In the genomic region with DNA sequence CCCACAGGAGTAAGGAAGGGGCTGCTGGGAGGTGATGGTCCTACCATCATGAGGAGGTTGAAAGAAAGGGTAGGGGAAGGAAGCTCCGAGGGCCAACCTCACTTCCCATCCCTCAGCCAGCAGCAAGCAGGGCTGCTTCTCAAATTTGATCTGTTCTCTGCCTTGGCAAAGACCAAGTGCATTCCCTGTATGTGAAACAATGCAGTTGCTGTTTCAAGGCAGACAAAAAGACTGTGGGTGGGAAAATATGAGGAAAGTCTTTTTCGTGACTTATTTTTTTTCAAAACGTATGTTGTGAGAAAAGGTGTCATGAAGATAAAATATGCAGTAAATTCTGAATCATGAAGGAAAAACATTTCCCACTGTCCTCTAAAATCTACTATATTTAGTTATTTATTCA, we compare ENCODE assay signal across 24 cellular contexts.
DNase-seq lines count a peak whose midpoint lies in the region; ATAC-seq and TF ChIP-seq lines count a peak whose summit lies in the region.
"Had no signal": no experiment of that assay in that cellular context is flagged by ENCODE, and none has a peak within 500 bp of the region (broad histone marks: within the 10 kb centered on the region; RNA-seq: fewer than 3 reads in every experiment).

No MANE protein-coding gene starts in this region.

- TF ChIP-seq POLR2A in thyroid gland (IDR thresholded peaks at IDR 0.05), result no peak

- H3K27ac ChIP-seq in cardiac muscle cell (peak overlapping the region; percentile 1), thyroid gland (peak overlapping the region; percentile 72 to 85 (median 81))
- H3K27ac ChIP-seq: C4-2B, GM23248, RWPE1 had no signal

- H3K4me1 Mint-ChIP-seq in nephron progenitor cell, result peaks cover 25% of the 10 kb centered on the region

- 60% methylated on average over 3 of the region's 3 CpGs for WGBS in thyroid gland, 2 donors

- peak overlapping the region; percentile 90 for H3K27ac Mint-ChIP-seq in nephron progenitor cell

- H3K4me3 ChIP-seq in cardiac muscle cell (no peak overlapping the region), fibroblast of the aortic adventitia (ENCODE audit: low read depth, low read length) (no peak overlapping the region), thyroid gland (replicated peaks in 1 of 3) (no peak overlapping the region)
- H3K4me3 ChIP-seq: GM23248, HAP-1 had no signal

- H3K9me3 ChIP-seq in cardiac muscle cell (ENCODE audit: low read depth), result no peaks in the 10 kb centered on the region
- H3K9me3 ChIP-seq in thyroid gland, result no peaks in the 10 kb centered on the region
- H3K9me3 ChIP-seq: HAP-1 had no signal

- H3K4me1 ChIP-seq in cardiac muscle cell (ENCODE audit: low read depth), result no peaks in the 10 kb centered on the region
- peaks cover 7 to 24% of the 10 kb centered on the region in 2 donors for H3K4me1 ChIP-seq in thyroid gland

- TF ChIP-seq CTCF in cardiac muscle cell (IDR thresholded peaks at IDR 0.05; ENCODE audit: low read depth, low read length) (no peak), fibroblast of the aortic adventitia (IDR thresholded peaks at IDR 0.05; ENCODE audit: insufficient read depth, low read length) (no peak), nephron progenitor cell (IDR thresholded peaks at IDR 0.05) (no peak), thyroid gland (IDR thresholded peaks at IDR 0.05) (no peak)

- H3K27me3 ChIP-seq in cardiac muscle cell (no peaks in the 10 kb centered on the region), thyroid gland (no peaks in the 10 kb centered on the region)

- peaks cover 7% of the 10 kb centered on the region for H3K27me3 Mint-ChIP-seq in nephron progenitor cell (ENCODE audit: low read depth, poor library complexity)
- H3K27me3 Mint-ChIP-seq: CD8-positive, alpha-beta memory T cell had no signal

- intact Hi-C loops in Right ventricle myocardium inferior (cut with DNase I) (no loop called here), thyroid gland (cut with DNase I) (no loop called here), posterior vena cava (cut with DNase I) (no loop called here)

- no peak for ATAC-seq in Right ventricle myocardium inferior

- H3K36me3 Mint-ChIP-seq in nephron progenitor cell (ENCODE audit: low read depth), result peaks cover 21% of the 10 kb centered on the region

- no peak overlapping the region for H3K4me3 Mint-ChIP-seq in nephron progenitor cell
- H3K4me3 Mint-ChIP-seq: CD8-positive, alpha-beta memory T cell had no signal

- peak in 1 of 2 donors; percentile 35 for DNase-seq in cardiac muscle cell (ENCODE audit: low read depth in 1 of 2, low spot score in 1 of 2)
- no peak for DNase-seq in Right ventricle myocardium inferior (ENCODE audit: missing footprints)
- peak; percentile 63 for DNase-seq in fibroblast of the aortic adventitia (ENCODE audit: low read depth)
- DNase-seq in nephron progenitor cell, result no peak
- DNase-seq in thyroid gland, result no peak
- no peak for DNase-seq in posterior vena cava (ENCODE audit: low spot score)
- DNase-seq in NCI-H2196 (lab: John Stamatoyannopoulos, UW; ENCODE audit: unreplicated experiment), result no peak
- DNase-seq in stimulated activated CD4-positive, alpha-beta T cell treated with anti-CD3 and anti-CD28 coated beads, Interleukin-12 subunit alpha, Interleukin-12 subunit beta, amount 100 ng/mL, for 4 hours, result no peak
- DNase-seq: 8988T; CD8-positive, alpha-beta memory T cell; DMS79; GM23248; KG1; NCI-H1092; NCI-H1436; NCI-H187 treated with DMSO at 0.1 percent for 48 hours; NCI-H345; NCI-H524; NCI-H774; NK-92 treated with Interleukin-12 subunit alpha and Interleukin-12 subunit beta, amount 100 ng/mL, for 24 hours; SIG-M5 had no signal

- H3K36me3 ChIP-seq in cardiac muscle cell (no peaks in the 10 kb centered on the region), thyroid gland (no peaks in the 10 kb centered on the region)
- H3K36me3 ChIP-seq: HAP-1 had no signal

- H3K9me3 Mint-ChIP-seq in nephron progenitor cell, result peaks cover 6% of the 10 kb centered on the region
- H3K9me3 Mint-ChIP-seq: CD8-positive, alpha-beta memory T cell had no signal
